Comparison of ENCODE assay signal across 7 cellular contexts in genomic region chr21:5088820-5089219, GRCh38.
A peak's percentile ranks its signal among the peaks of the same experiment; 100 is the strongest.
DNase-seq lines count a peak whose midpoint lies in the region; ATAC-seq, FAIRE-seq and TF ChIP-seq lines count a peak whose summit lies in the region.
"Not testable (repeated sequence)": the region's sequence is repeated elsewhere in the genome, so short reads cannot be mapped to it uniquely, and the experiment has no call there.

No MANE protein-coding gene starts in this region.

- DNase-seq in PC-3; activated CD4-positive, alpha-beta T cell treated with anti-CD3 and anti-CD28 coated beads for 36 hours; K562 (ENCODE audit: extremely low read depth in 1 of 4, low spot score in 3 of 4); heart left ventricle; left lobe of liver (ENCODE audit: low spot score); naive B cell; sciatic nerve (ENCODE audit: low spot score): not testable (repeated sequence)

- not testable (repeated sequence) for H3K27me3 ChIP-seq in PC-3 (ENCODE audit: low read length); K562 (ENCODE audit: control insufficient read depth in 2 of 2, insufficient read depth in 2 of 2, low read length in 2 of 2); heart left ventricle

- not testable (repeated sequence) for H3K9ac ChIP-seq in PC-3 (ENCODE audit: low read length); K562 (ENCODE audit: insufficient read depth in 1 of 2, low read depth in 2 of 2, low read length in 2 of 2)

- not testable (repeated sequence) for H3K27me3 Mint-ChIP-seq in activated CD4-positive, alpha-beta T cell treated with anti-CD3 and anti-CD28 coated beads for 36 hours; naive B cell

- BruUV-seq in PC-3 (replicated peaks; lab: Mats Ljungman, UMichigan); K562 (replicated peaks; lab: Mats Ljungman, UMichigan): not testable (repeated sequence)

- not testable (repeated sequence) for H3K4me3 ChIP-seq in PC-3 (ENCODE audit: low read length); K562; heart left ventricle

- not testable (repeated sequence) for H3K36me3 Mint-ChIP-seq in activated CD4-positive, alpha-beta T cell treated with anti-CD3 and anti-CD28 coated beads for 36 hours (ENCODE audit: low read depth); naive B cell

- not testable (repeated sequence) for TF ChIP-seq POLR2A in K562 (conservative IDR thresholded peaks at IDR 0.05); heart left ventricle (IDR thresholded peaks at IDR 0.05)

- not testable (repeated sequence) for H3F3A ChIP-seq in PC-3 (ENCODE audit: low read length, unreplicated experiment)

- H3K4me2 ChIP-seq in PC-3 (ENCODE audit: low read length); K562 (ENCODE audit: insufficient read depth, low read length): not testable (repeated sequence)

- H3K9me2 ChIP-seq in PC-3 (replicated peaks; ENCODE audit: low read length): not testable (repeated sequence)

- ATAC-seq in PC-3: peak; percentile 74
- peak; percentile 60 for ATAC-seq in activated CD4-positive, alpha-beta T cell treated with anti-CD3 and anti-CD28 coated beads for 36 hours
- ATAC-seq in K562: peak; percentile 33; the same call in 1 of the 3 replicates
- peak; percentile 16 to 71 (median 56) for ATAC-seq in heart left ventricle
- peak; percentile 66 for ATAC-seq in left lobe of liver
- ATAC-seq in naive B cell (ENCODE audit: low read depth in 2 of 2): peak; percentile 16 to 29
- peak; percentile 67 for ATAC-seq in sciatic nerve

- not testable (repeated sequence) for TF ChIP-seq CTCF in PC-3 (conservative IDR thresholded peaks at IDR 0.05; ENCODE audit: low read depth, low read length); K562 (IDR thresholded peaks at IDR 0.05 in 2 of 3, conservative IDR thresholded peaks at IDR 0.05 in 1 of 3; ENCODE audit: insufficient read depth in 2 of 3, low read depth in 1 of 3, low read length in 3 of 3); heart left ventricle (IDR thresholded peaks at IDR 0.05)

- not testable (repeated sequence) for H3K4me1 ChIP-seq in PC-3 (ENCODE audit: insufficient read depth, low read length); K562 (replicated peaks in 1 of 2; ENCODE audit: control insufficient read depth in 2 of 2, insufficient read depth in 2 of 2, low read length in 2 of 2); heart left ventricle

- H3K27ac Mint-ChIP-seq in activated CD4-positive, alpha-beta T cell treated with anti-CD3 and anti-CD28 coated beads for 36 hours; naive B cell: not testable (repeated sequence)

- not testable (repeated sequence) for H3K9me1 ChIP-seq in K562 (ENCODE audit: control insufficient read depth, insufficient read depth, low read length)

- H3K9me3 ChIP-seq in PC-3 (ENCODE audit: low read length); K562 (replicated peaks; ENCODE audit: control insufficient read depth, insufficient read depth, low read depth, low read length); heart left ventricle: not testable (repeated sequence)

- POLR2A ChIA-PET in PC-3 (lab: Charles Lee; ENCODE audit: unreplicated experiment); activated CD4-positive, alpha-beta T cell treated with anti-CD3 and anti-CD28 coated beads for 36 hours (lab: Charles Lee); K562 (lab: Yijun Ruan, JAX): not testable (repeated sequence)

- not testable (repeated sequence) for H4K20me1 ChIP-seq in PC-3 (ENCODE audit: low read length); K562 (replicated peaks; ENCODE audit: control insufficient read depth, insufficient read depth, low read length)

- H3K27ac ChIP-seq in PC-3 (ENCODE audit: low read length); K562 (ENCODE audit: extremely low read depth, low read depth, low read length); heart left ventricle: not testable (repeated sequence)

- in situ Hi-C loops in K562 (cut with MboI): not testable (repeated sequence)

- not testable (repeated sequence) for H3K9me3 Mint-ChIP-seq in activated CD4-positive, alpha-beta T cell treated with anti-CD3 and anti-CD28 coated beads for 36 hours (ENCODE audit: low read depth); naive B cell

- not testable (repeated sequence) for TF ChIP-seq EP300 in K562 (IDR thresholded peaks at IDR 0.05; ENCODE audit: low read length)

- WGBS in K562 (ENCODE audit: insufficient coverage, low coverage, missing lambda C conversion rate): no CpG with 5 or more reads among the region's 20 CpGs
- WGBS in heart left ventricle, 4 donors: no CpG with 5 or more reads among the region's 20 CpGs

- CTCF ChIA-PET in PC-3 (lab: Charles Lee); activated CD4-positive, alpha-beta T cell treated with anti-CD3 and anti-CD28 coated beads for 36 hours (lab: Charles Lee); K562 (lab: Yijun Ruan, JAX; ENCODE audit: low intra/inter-chr PET ratio): not testable (repeated sequence)

- not testable (repeated sequence) for H3K4me3 Mint-ChIP-seq in activated CD4-positive, alpha-beta T cell treated with anti-CD3 and anti-CD28 coated beads for 36 hours; naive B cell

- not testable (repeated sequence) for H2AFZ ChIP-seq in PC-3 (ENCODE audit: low read length); K562 (ENCODE audit: low read depth, low read length)

- not testable (repeated sequence) for H3K79me2 ChIP-seq in PC-3 (ENCODE audit: low read length); K562 (ENCODE audit: control insufficient read depth, insufficient read depth, low read length)

- intact Hi-C loops in PC-3 (cut with micrococcal nuclease); activated CD4-positive, alpha-beta T cell treated with anti-CD3 and anti-CD28 coated beads for 36 hours (cut with DNase I, micrococcal nuclease); K562 (cut with micrococcal nuclease); heart left ventricle (cut with DNase I); sciatic nerve (cut with DNase I): not testable (repeated sequence)

- H3K36me3 ChIP-seq in PC-3 (ENCODE audit: low read depth, low read length); K562 (ENCODE audit: control insufficient read depth, insufficient read depth, low read length); heart left ventricle: not testable (repeated sequence)

- TF ChIP-seq RAD21 in K562 (CRISPR knock-in tag; conservative IDR thresholded peaks at IDR 0.05 in 1 of 2, IDR thresholded peaks at IDR 0.05 in 1 of 2): not testable (repeated sequence)

- FAIRE-seq in K562 (lab: Jason Lieb, UNC): not testable (repeated sequence)

- not testable (repeated sequence) for H3K4me1 Mint-ChIP-seq in activated CD4-positive, alpha-beta T cell treated with anti-CD3 and anti-CD28 coated beads for 36 hours; naive B cell

Comparison
In these comparisons a context has a peak if more than half of its experiments do, and no peak if none do; other contexts are left out.
1. ATAC-seq: peak in every context shown above with its lines; median percentile 74 in PC-3; 67 in sciatic nerve; 66 in left lobe of liver; 60 in activated CD4-positive, alpha-beta T cell treated with anti-CD3 and anti-CD28 coated beads for 36 hours; 56 in heart left ventricle; 33 in K562; 22 in naive B cell.